In the genomic region with DNA sequence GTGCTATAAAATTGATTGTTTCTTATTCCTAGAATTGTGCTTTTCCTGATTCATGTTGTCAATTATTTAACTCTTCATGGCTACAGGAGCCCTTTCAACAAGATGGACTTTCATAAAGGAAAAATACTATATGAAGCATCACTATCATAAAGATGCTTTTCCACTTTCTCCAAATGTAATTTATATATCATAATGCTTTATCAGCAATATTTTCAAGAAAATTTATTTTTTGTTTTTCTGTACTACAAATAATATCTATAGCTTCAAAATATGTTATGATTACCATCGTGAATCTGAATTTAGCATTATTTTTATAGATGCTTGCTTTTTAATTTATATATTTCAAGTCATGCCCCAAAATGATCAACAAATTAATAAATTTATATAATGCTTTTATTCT, we compare ENCODE assay signal across 7 cellular contexts.
"Had no signal": no experiment of that assay in that cellular context is flagged by ENCODE, and none has a peak within 500 bp of the region (broad histone marks: within the 10 kb centered on the region; RNA-seq: fewer than 3 reads in every experiment).

No MANE protein-coding gene starts in this region.

- FAIRE-seq: H54 had no signal

- H3K4me3 ChIP-seq: GM23248 had no signal

- H3K9ac ChIP-seq: GM23248 had no signal

- DNase-seq: GM23248, GOT3, H9, HCEC 1CT, KG1 had no signal

- H3K27ac ChIP-seq: GM23248, HL-60 had no signal

- H2AFZ ChIP-seq: GM23248 had no signal
